Comparison of ENCODE assay signal across 1 cellular context in the genomic region with DNA sequence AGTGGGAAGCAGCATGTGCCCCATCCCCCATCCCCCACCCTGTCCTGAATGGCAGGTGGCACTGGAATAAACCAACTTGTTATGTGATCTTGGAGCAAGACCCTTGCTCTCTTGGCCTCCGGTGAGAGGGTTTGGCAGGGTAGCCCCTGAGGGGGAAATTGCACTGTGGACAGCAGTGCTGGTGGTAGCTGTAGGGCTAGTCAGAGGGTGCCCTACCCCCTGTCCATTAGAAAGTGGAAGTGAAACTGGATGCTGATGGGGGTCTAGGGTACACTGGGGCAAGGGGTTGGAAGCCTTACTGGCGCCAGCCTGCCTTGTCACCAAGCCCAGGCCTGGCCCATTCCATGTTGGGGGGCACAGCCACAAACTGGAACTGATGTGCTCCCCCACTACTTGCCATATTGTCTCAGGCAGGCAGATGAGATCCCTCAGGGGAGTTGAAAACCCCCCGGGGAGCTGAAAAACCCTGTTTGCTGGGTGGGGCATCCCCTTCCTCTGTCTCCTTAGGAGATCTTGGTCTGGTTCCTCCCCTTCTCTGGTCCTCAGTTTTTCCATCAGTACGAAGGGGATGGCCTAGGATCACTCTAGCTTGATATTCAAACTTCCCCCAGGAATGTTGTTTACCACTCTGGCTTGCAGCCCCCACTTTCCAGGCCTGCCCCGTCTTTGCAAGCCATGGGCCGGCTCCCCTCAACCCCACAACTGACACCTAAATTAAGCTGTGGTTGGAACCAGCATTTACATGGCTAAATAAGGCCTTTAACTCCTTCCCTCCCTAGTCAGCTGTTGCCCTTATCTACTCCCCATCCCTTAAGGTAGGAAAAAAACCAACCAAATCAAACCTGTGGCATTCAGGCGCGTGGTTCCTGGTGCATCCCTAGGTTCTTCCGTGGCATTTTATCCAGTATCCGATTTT.
TF ChIP-seq lines count a peak whose summit lies in the region.

No MANE protein-coding gene starts in this region.

TF ChIP-seq in GM12878, 131 proteins besides CTCF, POLR2A, EP300 and RAD21 (continued from another document and continues in another):
- TF ChIP-seq, protein P1, sequence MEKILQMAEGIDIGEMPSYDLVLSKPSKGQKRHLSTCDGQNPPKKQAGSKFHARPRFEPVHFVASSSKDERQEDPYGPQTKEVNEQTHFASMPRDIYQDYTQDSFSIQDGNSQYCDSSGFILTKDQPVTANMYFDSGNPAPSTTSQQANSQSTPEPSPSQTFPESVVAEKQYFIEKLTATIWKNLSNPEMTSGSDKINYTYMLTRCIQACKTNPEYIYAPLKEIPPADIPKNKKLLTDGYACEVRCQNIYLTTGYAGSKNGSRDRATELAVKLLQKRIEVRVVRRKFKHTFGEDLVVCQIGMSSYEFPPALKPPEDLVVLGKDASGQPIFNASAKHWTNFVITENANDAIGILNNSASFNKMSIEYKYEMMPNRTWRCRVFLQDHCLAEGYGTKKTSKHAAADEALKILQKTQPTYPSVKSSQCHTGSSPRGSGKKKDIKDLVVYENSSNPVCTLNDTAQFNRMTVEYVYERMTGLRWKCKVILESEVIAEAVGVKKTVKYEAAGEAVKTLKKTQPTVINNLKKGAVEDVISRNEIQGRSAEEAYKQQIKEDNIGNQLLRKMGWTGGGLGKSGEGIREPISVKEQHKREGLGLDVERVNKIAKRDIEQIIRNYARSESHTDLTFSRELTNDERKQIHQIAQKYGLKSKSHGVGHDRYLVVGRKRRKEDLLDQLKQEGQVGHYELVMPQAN (conservative IDR thresholded peaks at IDR 0.05), result 0 out of 2 replicates have a peak, but pooled peaks have one; percentile 15
- TF ChIP-seq, protein P2, sequence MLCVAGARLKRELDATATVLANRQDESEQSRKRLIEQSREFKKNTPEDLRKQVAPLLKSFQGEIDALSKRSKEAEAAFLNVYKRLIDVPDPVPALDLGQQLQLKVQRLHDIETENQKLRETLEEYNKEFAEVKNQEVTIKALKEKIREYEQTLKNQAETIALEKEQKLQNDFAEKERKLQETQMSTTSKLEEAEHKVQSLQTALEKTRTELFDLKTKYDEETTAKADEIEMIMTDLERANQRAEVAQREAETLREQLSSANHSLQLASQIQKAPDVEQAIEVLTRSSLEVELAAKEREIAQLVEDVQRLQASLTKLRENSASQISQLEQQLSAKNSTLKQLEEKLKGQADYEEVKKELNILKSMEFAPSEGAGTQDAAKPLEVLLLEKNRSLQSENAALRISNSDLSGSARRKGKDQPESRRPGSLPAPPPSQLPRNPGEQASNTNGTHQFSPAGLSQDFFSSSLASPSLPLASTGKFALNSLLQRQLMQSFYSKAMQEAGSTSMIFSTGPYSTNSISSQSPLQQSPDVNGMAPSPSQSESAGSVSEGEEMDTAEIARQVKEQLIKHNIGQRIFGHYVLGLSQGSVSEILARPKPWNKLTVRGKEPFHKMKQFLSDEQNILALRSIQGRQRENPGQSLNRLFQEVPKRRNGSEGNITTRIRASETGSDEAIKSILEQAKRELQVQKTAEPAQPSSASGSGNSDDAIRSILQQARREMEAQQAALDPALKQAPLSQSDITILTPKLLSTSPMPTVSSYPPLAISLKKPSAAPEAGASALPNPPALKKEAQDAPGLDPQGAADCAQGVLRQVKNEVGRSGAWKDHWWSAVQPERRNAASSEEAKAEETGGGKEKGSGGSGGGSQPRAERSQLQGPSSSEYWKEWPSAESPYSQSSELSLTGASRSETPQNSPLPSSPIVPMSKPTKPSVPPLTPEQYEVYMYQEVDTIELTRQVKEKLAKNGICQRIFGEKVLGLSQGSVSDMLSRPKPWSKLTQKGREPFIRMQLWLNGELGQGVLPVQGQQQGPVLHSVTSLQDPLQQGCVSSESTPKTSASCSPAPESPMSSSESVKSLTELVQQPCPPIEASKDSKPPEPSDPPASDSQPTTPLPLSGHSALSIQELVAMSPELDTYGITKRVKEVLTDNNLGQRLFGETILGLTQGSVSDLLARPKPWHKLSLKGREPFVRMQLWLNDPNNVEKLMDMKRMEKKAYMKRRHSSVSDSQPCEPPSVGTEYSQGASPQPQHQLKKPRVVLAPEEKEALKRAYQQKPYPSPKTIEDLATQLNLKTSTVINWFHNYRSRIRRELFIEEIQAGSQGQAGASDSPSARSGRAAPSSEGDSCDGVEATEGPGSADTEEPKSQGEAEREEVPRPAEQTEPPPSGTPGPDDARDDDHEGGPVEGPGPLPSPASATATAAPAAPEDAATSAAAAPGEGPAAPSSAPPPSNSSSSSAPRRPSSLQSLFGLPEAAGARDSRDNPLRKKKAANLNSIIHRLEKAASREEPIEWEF (IDR thresholded peaks at IDR 0.05; ENCODE audit: insufficient replicate concordance, low read depth, low read length), result no peak
- TF ChIP-seq, protein P3, sequence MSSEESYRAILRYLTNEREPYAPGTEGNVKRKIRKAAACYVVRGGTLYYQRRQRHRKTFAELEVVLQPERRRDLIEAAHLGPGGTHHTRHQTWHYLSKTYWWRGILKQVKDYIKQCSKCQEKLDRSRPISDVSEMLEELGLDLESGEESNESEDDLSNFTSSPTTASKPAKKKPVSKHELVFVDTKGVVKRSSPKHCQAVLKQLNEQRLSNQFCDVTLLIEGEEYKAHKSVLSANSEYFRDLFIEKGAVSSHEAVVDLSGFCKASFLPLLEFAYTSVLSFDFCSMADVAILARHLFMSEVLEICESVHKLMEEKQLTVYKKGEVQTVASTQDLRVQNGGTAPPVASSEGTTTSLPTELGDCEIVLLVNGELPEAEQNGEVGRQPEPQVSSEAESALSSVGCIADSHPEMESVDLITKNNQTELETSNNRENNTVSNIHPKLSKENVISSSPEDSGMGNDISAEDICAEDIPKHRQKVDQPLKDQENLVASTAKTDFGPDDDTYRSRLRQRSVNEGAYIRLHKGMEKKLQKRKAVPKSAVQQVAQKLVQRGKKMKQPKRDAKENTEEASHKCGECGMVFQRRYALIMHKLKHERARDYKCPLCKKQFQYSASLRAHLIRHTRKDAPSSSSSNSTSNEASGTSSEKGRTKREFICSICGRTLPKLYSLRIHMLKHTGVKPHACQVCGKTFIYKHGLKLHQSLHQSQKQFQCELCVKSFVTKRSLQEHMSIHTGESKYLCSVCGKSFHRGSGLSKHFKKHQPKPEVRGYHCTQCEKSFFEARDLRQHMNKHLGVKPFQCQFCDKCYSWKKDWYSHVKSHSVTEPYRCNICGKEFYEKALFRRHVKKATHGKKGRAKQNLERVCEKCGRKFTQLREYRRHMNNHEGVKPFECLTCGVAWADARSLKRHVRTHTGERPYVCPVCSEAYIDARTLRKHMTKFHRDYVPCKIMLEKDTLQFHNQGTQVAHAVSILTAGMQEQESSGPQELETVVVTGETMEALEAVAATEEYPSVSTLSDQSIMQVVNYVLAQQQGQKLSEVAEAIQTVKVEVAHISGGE (CRISPR knock-in tag; IDR thresholded peaks at IDR 0.05), result no peak
- TF ChIP-seq ZSCAN29 (IDR thresholded peaks at IDR 0.05) (0 out of 2 replicates have a peak, but pooled peaks have one; percentile 18), IRF4 (IDR thresholded peaks at IDR 0.05; ENCODE audit: low read depth, low read length) (peak; percentile 71; the same call in 1 of the 2 replicates), BCL11A (IDR thresholded peaks at IDR 0.05; ENCODE audit: low read depth, low read length) (peak; percentile 56), ZNF384 (IDR thresholded peaks at IDR 0.05; ENCODE audit: borderline replicate concordance, low read depth, low read length) (peak; percentile 29; the same call in 1 of the 2 replicates), RB1 (IDR thresholded peaks at IDR 0.05; ENCODE audit: borderline replicate concordance) (peak; percentile 92; the same call in 1 of the 2 replicates), KDM1A (IDR thresholded peaks at IDR 0.05; ENCODE audit: borderline replicate concordance) (no peak), JUNB (IDR thresholded peaks at IDR 0.05) (no peak), SMARCA5 (IDR thresholded peaks at IDR 0.05) (no peak), MLLT1 (IDR thresholded peaks at IDR 0.05) (peak; percentile 45; the same call in 1 of the 2 replicates), TARDBP (IDR thresholded peaks at IDR 0.05; ENCODE audit: borderline replicate concordance) (peak; percentile 69; the same call in 1 of the 2 replicates), SPI1 (IDR thresholded peaks at IDR 0.05; ENCODE audit: borderline replicate concordance, insufficient read depth, low read depth, low read length) (peak; percentile 89), STAT3 (IDR thresholded peaks at IDR 0.05; ENCODE audit: low read depth, low read length) (no peak), SUZ12 (IDR thresholded peaks at IDR 0.05; ENCODE audit: unreplicated experiment) (no peak), TAF1 (IDR thresholded peaks at IDR 0.05; ENCODE audit: borderline replicate concordance, low read depth, low read length) (0 out of 2 replicates have a peak, but pooled peaks have one; percentile 37), EZH2 (IDR thresholded peaks at IDR 0.05; ENCODE audit: borderline replicate concordance, control insufficient read depth, low read depth, low read length) (no peak), BCL3 (IDR thresholded peaks at IDR 0.05; ENCODE audit: borderline replicate concordance, insufficient read depth, low read depth, low read length, poor library complexity, severe bottlenecking) (peak; percentile 25), CREB1 (IDR thresholded peaks at IDR 0.05; ENCODE audit: low read depth) (0 out of 2 replicates have a peak, but pooled peaks have one; percentile 31), NFYA (IDR thresholded peaks at IDR 0.05; ENCODE audit: borderline replicate concordance, low read depth, low read length) (no peak), CHD1 (IDR thresholded peaks at IDR 0.05; ENCODE audit: low read depth, low read length) (peak; percentile 31; the same call in 1 of the 2 replicates), POLR2AphosphoS5 (IDR thresholded peaks at IDR 0.05; ENCODE audit: low read length) (peak; percentile 58; the same call in 1 of the 2 replicates), HDGF (IDR thresholded peaks at IDR 0.05) (no peak), IKZF2 (IDR thresholded peaks at IDR 0.05) (peak; percentile 81 to 86), CREM (IDR thresholded peaks at IDR 0.05; ENCODE audit: low read depth) (peak; percentile 53), SIN3A (IDR thresholded peaks at IDR 0.05; ENCODE audit: low read depth, low read length) (no peak), PAX8 (IDR thresholded peaks at IDR 0.05) (no peak), GATAD2B (conservative IDR thresholded peaks at IDR 0.05; ENCODE audit: low read depth) (peak; percentile 97)
- TF ChIP-seq, protein P4, sequence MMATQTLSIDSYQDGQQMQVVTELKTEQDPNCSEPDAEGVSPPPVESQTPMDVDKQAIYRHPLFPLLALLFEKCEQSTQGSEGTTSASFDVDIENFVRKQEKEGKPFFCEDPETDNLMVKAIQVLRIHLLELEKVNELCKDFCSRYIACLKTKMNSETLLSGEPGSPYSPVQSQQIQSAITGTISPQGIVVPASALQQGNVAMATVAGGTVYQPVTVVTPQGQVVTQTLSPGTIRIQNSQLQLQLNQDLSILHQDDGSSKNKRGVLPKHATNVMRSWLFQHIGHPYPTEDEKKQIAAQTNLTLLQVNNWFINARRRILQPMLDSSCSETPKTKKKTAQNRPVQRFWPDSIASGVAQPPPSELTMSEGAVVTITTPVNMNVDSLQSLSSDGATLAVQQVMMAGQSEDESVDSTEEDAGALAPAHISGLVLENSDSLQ (IDR thresholded peaks at IDR 0.05), result peak; percentile 39; the same call in 1 of the 2 replicates
- TF ChIP-seq, protein P5, sequence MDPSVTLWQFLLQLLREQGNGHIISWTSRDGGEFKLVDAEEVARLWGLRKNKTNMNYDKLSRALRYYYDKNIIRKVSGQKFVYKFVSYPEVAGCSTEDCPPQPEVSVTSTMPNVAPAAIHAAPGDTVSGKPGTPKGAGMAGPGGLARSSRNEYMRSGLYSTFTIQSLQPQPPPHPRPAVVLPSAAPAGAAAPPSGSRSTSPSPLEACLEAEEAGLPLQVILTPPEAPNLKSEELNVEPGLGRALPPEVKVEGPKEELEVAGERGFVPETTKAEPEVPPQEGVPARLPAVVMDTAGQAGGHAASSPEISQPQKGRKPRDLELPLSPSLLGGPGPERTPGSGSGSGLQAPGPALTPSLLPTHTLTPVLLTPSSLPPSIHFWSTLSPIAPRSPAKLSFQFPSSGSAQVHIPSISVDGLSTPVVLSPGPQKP (IDR thresholded peaks at IDR 0.05; ENCODE audit: low read depth, low read length), result no peak
- TF ChIP-seq, protein P6, sequence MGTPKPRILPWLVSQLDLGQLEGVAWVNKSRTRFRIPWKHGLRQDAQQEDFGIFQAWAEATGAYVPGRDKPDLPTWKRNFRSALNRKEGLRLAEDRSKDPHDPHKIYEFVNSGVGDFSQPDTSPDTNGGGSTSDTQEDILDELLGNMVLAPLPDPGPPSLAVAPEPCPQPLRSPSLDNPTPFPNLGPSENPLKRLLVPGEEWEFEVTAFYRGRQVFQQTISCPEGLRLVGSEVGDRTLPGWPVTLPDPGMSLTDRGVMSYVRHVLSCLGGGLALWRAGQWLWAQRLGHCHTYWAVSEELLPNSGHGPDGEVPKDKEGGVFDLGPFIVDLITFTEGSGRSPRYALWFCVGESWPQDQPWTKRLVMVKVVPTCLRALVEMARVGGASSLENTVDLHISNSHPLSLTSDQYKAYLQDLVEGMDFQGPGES (IDR thresholded peaks at IDR 0.05), result peak; percentile 36; the same call in 1 of the 2 replicates
- TF ChIP-seq, protein P7, sequence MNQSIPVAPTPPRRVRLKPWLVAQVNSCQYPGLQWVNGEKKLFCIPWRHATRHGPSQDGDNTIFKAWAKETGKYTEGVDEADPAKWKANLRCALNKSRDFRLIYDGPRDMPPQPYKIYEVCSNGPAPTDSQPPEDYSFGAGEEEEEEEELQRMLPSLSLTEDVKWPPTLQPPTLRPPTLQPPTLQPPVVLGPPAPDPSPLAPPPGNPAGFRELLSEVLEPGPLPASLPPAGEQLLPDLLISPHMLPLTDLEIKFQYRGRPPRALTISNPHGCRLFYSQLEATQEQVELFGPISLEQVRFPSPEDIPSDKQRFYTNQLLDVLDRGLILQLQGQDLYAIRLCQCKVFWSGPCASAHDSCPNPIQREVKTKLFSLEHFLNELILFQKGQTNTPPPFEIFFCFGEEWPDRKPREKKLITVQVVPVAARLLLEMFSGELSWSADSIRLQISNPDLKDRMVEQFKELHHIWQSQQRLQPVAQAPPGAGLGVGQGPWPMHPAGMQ (IDR thresholded peaks at IDR 0.05; ENCODE audit: borderline replicate concordance), result no peak
